Comparison of ENCODE assay signal across 8 cellular contexts in the genomic region with DNA sequence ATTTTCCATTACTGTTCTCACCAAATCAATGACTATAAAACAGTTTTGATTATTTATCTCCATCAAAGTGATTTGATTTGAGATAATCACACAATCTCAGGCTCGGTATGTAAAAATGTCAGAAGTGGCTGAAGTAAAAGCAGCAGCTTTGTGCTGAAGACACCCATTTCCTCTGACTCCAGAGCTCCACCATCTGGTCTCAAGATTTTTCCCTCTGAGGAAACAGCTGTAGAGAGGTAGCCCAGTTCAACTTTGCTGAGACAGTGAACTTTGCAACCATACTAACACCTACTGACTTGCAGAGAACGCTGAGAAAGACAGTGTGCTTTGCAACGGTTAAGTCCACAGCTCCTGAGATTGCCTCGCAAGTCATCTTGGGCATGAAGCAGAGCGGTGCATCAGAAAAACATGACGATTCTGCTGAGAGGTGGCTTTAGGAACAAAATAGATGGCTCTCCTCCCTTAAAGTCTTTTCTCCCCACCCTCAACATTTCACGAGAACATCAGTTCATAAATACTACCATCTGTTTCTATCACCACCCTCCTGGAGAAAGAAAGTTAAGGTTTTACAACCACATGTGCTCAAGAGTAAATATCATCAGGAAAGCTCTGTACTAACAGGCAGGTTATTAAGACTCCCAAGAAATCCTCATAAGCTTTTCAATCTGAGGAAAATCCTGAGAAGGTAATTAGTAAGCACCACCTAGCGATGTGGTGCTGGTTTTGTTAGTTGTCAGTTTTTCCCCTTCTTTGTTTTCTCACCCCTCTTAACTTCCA. TPM values are rescaled to one million over a fixed set of nuclear protein-coding genes. Genes with fewer than 3 reads are reported as not detected.
DNase-seq lines count a peak whose midpoint lies in the region; ATAC-seq and TF ChIP-seq lines count a peak whose summit lies in the region.

No MANE protein-coding gene starts in this region.

- peaks cover 4% of the 10 kb centered on the region for H3K4me1 ChIP-seq in BE2C
- peaks cover 36% of the 10 kb centered on the region for H3K4me1 ChIP-seq in suprapubic skin

- no peak for TF ChIP-seq POLR2A in suprapubic skin (IDR thresholded peaks at IDR 0.05)

- H3K27me3 ChIP-seq in BE2C (no peaks in the 10 kb centered on the region), suprapubic skin (no peaks in the 10 kb centered on the region)

- ATAC-seq in HG02981 (IDR thresholded peaks at IDR 0.05; ENCODE audit: unreplicated experiment), result no peak
- no peak for ATAC-seq in GM18517 (IDR thresholded peaks at IDR 0.05; ENCODE audit: unreplicated experiment)

- WGBS in suprapubic skin, result 36% methylated on average over 8 of the region's 8 CpGs

- no peak overlapping the region for H3K4me3 ChIP-seq in BE2C (ENCODE audit: low read depth, low read length)
- no peak overlapping the region for H3K4me3 ChIP-seq in suprapubic skin

- H3K36me3 ChIP-seq in BE2C (peaks cover 33% of the 10 kb centered on the region), suprapubic skin (peaks cover 37% of the 10 kb centered on the region)

- TF ChIP-seq CTCF in BE2C (IDR thresholded peaks at IDR 0.05; ENCODE audit: low read depth, low read length), result peak; percentile 88
- TF ChIP-seq CTCF in GM12873 (IDR thresholded peaks at IDR 0.05; ENCODE audit: insufficient read depth, low read depth, low read length, missing control alignments), result peak; percentile 57
- peak in 1 of 2 donors; percentile 48 for TF ChIP-seq CTCF in suprapubic skin (IDR thresholded peaks at IDR 0.05)

- H3K9me3 ChIP-seq in BE2C (no peaks in the 10 kb centered on the region), suprapubic skin (no peaks in the 10 kb centered on the region)

- no peak for TF ChIP-seq EP300 in suprapubic skin (IDR thresholded peaks at IDR 0.05)

- H3K27ac ChIP-seq in caudate nucleus (ENCODE audit: low read depth, low read length) (no peak overlapping the region), suprapubic skin (peak overlapping the region; percentile 84)

- DNase-seq in BE2C, result peak; percentile 50
- DNase-seq in OCI-M1 (lab: John Stamatoyannopoulos, UW), result peak; percentile 78
- DNase-seq in caudate nucleus (lab: John Stamatoyannopoulos, UW), result peak in 31 of 61 donors; percentile 1 to 78 (median 17)
- peak; percentile 77 for DNase-seq in left kidney (ENCODE audit: low read depth, low spot score)
- no peak for DNase-seq in suprapubic skin (ENCODE audit: low spot score in 2 of 2)

RNA-seq across cellular contexts. Expression of gene HIGD1C, which starts 34.8 kb away (rescaled TPM):
- not detected for polyA plus RNA-seq in BE2C (2012; ENCODE audit: insufficient read depth, insufficient read length, low read depth)
- not detected for total RNA-seq in suprapubic skin

RNA-seq across cellular contexts. Expression of gene SLC11A2, which starts 39.0 kb away (rescaled TPM):
- polyA plus RNA-seq in BE2C (2012; ENCODE audit: insufficient read depth, insufficient read length, low read depth), result 29.9 TPM
- 100 to 1,000 TPM in 1 of 4 donors, 10 to 100 TPM in 3; 39.0 to 108 (median 60.2) TPM for total RNA-seq in suprapubic skin

Comparison
In these comparisons a context has a peak if more than half of its experiments do, and no peak if none do; other contexts are left out.
1. DNase-seq: peak in BE2C (single experiment), OCI-M1 (single experiment), caudate nucleus (31 of 61) and left kidney (single experiment); none in suprapubic skin (0 of 2).